In genomic region chr12:127429556-127429955, GRCh38 we compare ENCODE assay signal across 25 cellular contexts.
"Had no signal": no experiment of that assay in that cellular context is flagged by ENCODE, and none has a peak within 500 bp of the region (broad histone marks: within the 10 kb centered on the region; RNA-seq: fewer than 3 reads in every experiment).

No MANE protein-coding gene starts in this region.

- H3K4me3 ChIP-seq: left lung, stomach, testis, thyroid gland, transverse colon, upper lobe of left lung, vagina had no signal

- H3K27ac Mint-ChIP-seq: memory B cell; naive thymus-derived CD8-positive, alpha-beta T cell; nephron; progenitor cell of endocrine pancreas; stimulated activated memory B cell treated with anti-CD40 and anti-IgM and Interleukin-4, amounts not matched to agents 10 μg/mL and 1 μg/mL and 100 μg/mL, for 72 hours had no signal

- H3K4me1 Mint-ChIP-seq: memory B cell; nephron; neural crest cell; stimulated activated memory B cell treated with anti-CD40 and anti-IgM and Interleukin-4, amounts not matched to agents 10 μg/mL and 1 μg/mL and 100 μg/mL, for 72 hours had no signal

- FAIRE-seq: kidney, small intestine had no signal

- H3K36me3 Mint-ChIP-seq: memory B cell; naive thymus-derived CD8-positive, alpha-beta T cell; stimulated activated memory B cell treated with anti-CD40 and anti-IgM and Interleukin-4, amounts not matched to agents 10 μg/mL and 1 μg/mL and 100 μg/mL, for 72 hours had no signal

- DNase-seq: hippocampal formation; kidney; left colon; left lung; naive thymus-derived CD8-positive, alpha-beta T cell; nucleus accumbens; right cardiac atrium; small intestine; stimulated activated CD4-positive, alpha-beta T cell treated with anti-CD3 and anti-CD28 coated beads, Interleukin-1b, Interleukin-23, amount 100 ng/mL, for 48 hours; stimulated activated CD4-positive, alpha-beta T cell treated with anti-CD3 and anti-CD28 coated beads, Interleukin-2, amount 100 ng/mL, for 48 hours; stimulated activated CD4-positive, alpha-beta T cell treated with anti-CD3 and anti-CD28 coated beads, Interleukin-4, amount 100 ng/mL, for 4 hours; stimulated activated CD8-positive, alpha-beta memory T cell treated with anti-CD3 and anti-CD28 coated beads, Interleukin-4, amount 100 ng/mL, for 48 hours; stimulated activated naive CD8-positive, alpha-beta T cell treated with anti-CD3 and anti-CD28 coated beads, Interleukin-15, Interleukin-2, amounts not matched to agents 100 U/mL and 50 U/mL, for 24 hours; stomach; testis; thyroid gland; transverse colon; upper lobe of left lung had no signal

- H3K9me3 ChIP-seq: stomach, testis, thyroid gland, transverse colon, upper lobe of left lung, vagina had no signal

- H3K4me3 Mint-ChIP-seq: memory B cell; naive thymus-derived CD8-positive, alpha-beta T cell; nephron; neural crest cell; stimulated activated memory B cell treated with anti-CD40 and anti-IgM and Interleukin-4, amounts not matched to agents 10 μg/mL and 1 μg/mL and 100 μg/mL, for 72 hours had no signal

- H3K27ac ChIP-seq: left lung, stomach, testis, thyroid gland, transverse colon, upper lobe of left lung, vagina had no signal

- H3K9me3 Mint-ChIP-seq: nephron, neural crest cell had no signal

- H3K4me1 ChIP-seq: left lung, stomach, testis, thyroid gland, transverse colon, upper lobe of left lung, vagina had no signal

- H3K27me3 Mint-ChIP-seq: memory B cell; stimulated activated memory B cell treated with anti-CD40 and anti-IgM and Interleukin-4, amounts not matched to agents 10 μg/mL and 1 μg/mL and 100 μg/mL, for 72 hours had no signal

- H3K36me3 ChIP-seq: left lung, stomach, thyroid gland, transverse colon, upper lobe of left lung, vagina had no signal

- ATAC-seq: left colon; left lung; naive thymus-derived CD8-positive, alpha-beta T cell; right cardiac atrium; sciatic nerve; stimulated activated memory B cell treated with anti-CD40 and anti-IgM and Interleukin-4, amounts not matched to agents 10 μg/mL and 1 μg/mL and 100 μg/mL, for 72 hours; stimulated activated naive CD8-positive, alpha-beta T cell treated with anti-CD3 and anti-CD28 coated beads, Interleukin-15, Interleukin-2, amounts not matched to agents 100 U/mL and 50 U/mL, for 24 hours had no signal

- H3K27me3 ChIP-seq: left lung, testis, thyroid gland, transverse colon, upper lobe of left lung, vagina had no signal
